Comparison of ENCODE assay signal across 21 cellular contexts in genomic region chr4:83783179-83783578, GRCh38.
"Had no signal": no experiment of that assay in that cellular context is flagged by ENCODE, and none has a peak within 500 bp of the region (broad histone marks: within the 10 kb centered on the region; RNA-seq: fewer than 3 reads in every experiment).

No MANE protein-coding gene starts in this region.

- H3K27me3 ChIP-seq: ovary, stomach, testis, thyroid gland, transverse colon, upper lobe of left lung had no signal

- H3K36me3 ChIP-seq: left ventricle myocardium inferior, ovary, prostate gland, stomach, thyroid gland, transverse colon, upper lobe of left lung had no signal

- H3K27ac ChIP-seq: left ventricle myocardium inferior, ovary, prostate gland, skin epidermis, stomach, testis, thyroid gland, transverse colon, upper lobe of left lung had no signal

- DNase-seq: left ventricle myocardium inferior; naive thymus-derived CD4-positive, alpha-beta T cell; ovary; retina; right cardiac atrium; stimulated activated CD4-positive, alpha-beta T cell treated with anti-CD3 and anti-CD28 coated beads, Interleukin-12 subunit alpha, Interleukin-12 subunit beta, amount 100 ng/mL, for 4 hours; stimulated activated CD4-positive, alpha-beta T cell treated with anti-CD3 and anti-CD28 coated beads, Interleukin-15, amount 100 ng/mL, for 24 hours; stimulated activated CD4-positive, alpha-beta T cell treated with anti-CD3 and anti-CD28 coated beads, Interleukin-2, amount 100 ng/mL, for 24 hours; stimulated activated CD4-positive, alpha-beta T cell treated with anti-CD3 and anti-CD28 coated beads, Interleukin-4, amount 100 ng/mL, for 1 hour; stimulated activated naive B cell treated with anti-CD40 and anti-IgM and Interleukin-4, amounts not matched to agents 10 μg/mL and 1 μg/mL and 100 μg/mL, for 72 hours; stimulated activated naive CD8-positive, alpha-beta T cell treated with anti-CD3 and anti-CD28 coated beads, Interleukin-15, Interleukin-2, amounts not matched to agents 100 U/mL and 50 U/mL, for 24 hours; stomach; testis; thyroid gland; transverse colon; upper lobe of left lung had no signal

- H3K4me3 ChIP-seq: left ventricle myocardium inferior, lung, ovary, prostate gland, skin epidermis, stomach, testis, thyroid gland, transverse colon, upper lobe of left lung had no signal

- H3K9me3 ChIP-seq: left ventricle myocardium inferior, ovary, prostate gland, stomach, testis, thyroid gland, transverse colon, upper lobe of left lung had no signal

- H3K4me1 ChIP-seq: left ventricle myocardium inferior, prostate gland, stomach, testis, thyroid gland, transverse colon, upper lobe of left lung had no signal

- ATAC-seq: naive thymus-derived CD4-positive, alpha-beta T cell; natural killer cell treated with Interleukin-12 subunit alpha and Interleukin-12 subunit beta and Interleukin-15 and Interleukin-18, amount 100 ng/mL, for 72 hours; right cardiac atrium; sciatic nerve; stimulated activated naive B cell treated with anti-CD40 and anti-IgM and Interleukin-4, amounts not matched to agents 10 μg/mL and 1 μg/mL and 100 μg/mL, for 72 hours; stimulated activated naive CD8-positive, alpha-beta T cell treated with anti-CD3 and anti-CD28 coated beads, Interleukin-15, Interleukin-2, amounts not matched to agents 100 U/mL and 50 U/mL, for 24 hours had no signal
